In the genomic region with DNA sequence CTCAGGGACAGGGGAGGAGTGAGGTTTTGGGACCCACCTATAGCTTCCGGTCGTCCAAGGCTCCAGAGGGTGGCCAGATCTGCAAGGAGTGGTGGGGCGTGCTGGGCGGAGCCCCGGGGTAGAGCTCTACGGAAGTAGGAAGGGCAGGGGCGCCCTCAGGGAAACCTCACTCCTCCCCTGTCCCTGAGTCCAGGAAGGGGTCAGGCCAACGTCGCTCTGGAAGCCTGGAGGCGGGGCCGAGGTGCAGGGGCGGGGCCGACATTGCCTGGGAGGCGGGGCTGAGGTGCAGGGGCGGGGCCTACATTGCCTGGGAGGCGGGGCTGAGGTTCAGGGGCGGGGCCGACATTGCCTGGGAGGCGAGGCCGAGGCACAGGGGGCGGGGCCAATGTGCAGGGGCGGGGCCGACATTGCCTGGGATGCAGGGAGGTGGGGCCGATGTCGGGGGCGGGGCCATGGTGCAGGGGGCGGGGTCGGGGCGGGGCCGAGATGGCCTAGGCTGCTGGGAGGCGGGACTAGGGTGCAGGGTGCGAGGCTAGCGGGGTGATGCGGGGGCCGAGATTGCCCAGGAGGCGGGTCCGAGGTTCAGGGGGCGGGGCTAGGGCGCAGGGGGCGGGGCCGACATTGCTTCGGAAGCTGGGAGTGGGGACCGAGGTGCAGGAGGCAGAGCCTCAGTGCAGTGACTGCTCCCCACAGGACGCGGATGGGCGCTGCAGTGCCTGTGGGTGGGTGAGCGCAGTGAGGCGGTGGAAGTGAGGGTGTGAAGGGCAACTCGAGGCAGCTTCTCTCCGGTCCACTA, we compare ENCODE assay signal across 9 cellular contexts. TPM values are rescaled to one million over a fixed set of nuclear protein-coding genes. Genes with fewer than 3 reads are reported as not detected.
DNase-seq lines count a peak whose midpoint lies in the region; ATAC-seq and TF ChIP-seq lines count a peak whose summit lies in the region.
"Had no signal": no experiment of that assay in that cellular context is flagged by ENCODE, and none has a peak within 500 bp of the region (broad histone marks: within the 10 kb centered on the region; RNA-seq: fewer than 3 reads in every experiment).

No MANE protein-coding gene starts in this region.

- peak; percentile 73 for ATAC-seq in CD4-positive, alpha-beta T cell (ENCODE audit: poor library complexity)
- ATAC-seq in left lung (peak; percentile 90), HG02852 (IDR thresholded peaks at IDR 0.05; ENCODE audit: unreplicated experiment) (no peak)

- no peak overlapping the region for H3K4me3 Mint-ChIP-seq in CD4-positive, alpha-beta T cell
- no peak overlapping the region for H3K4me3 Mint-ChIP-seq in mesothelial cell of epicardium

- H3K36me3 ChIP-seq in left lung, result no peaks in the 10 kb centered on the region

- H3K4me3 ChIP-seq in cardiac fibroblast (replicated peaks in 1 of 2; ENCODE audit: low read depth in 2 of 2, low read length in 2 of 2) (peak overlapping the region in 1 of 2 donors; percentile 8), left lung (peak overlapping the region in 1 of 2 donors; percentile 38)

- no peaks in the 10 kb centered on the region for H3K9me3 ChIP-seq in CD4-positive, alpha-beta T cell (ENCODE audit: control insufficient read depth, low read length)
- H3K9me3 ChIP-seq in left lung, result no peaks in the 10 kb centered on the region

- H3K4me1 Mint-ChIP-seq in CD4-positive, alpha-beta T cell (ENCODE audit: low read depth), result peaks cover 8% of the 10 kb centered on the region
- H3K4me1 Mint-ChIP-seq in mesothelial cell of epicardium, result peaks cover 3% of the 10 kb centered on the region

- in situ Hi-C loops in KBM-7 (cut with MboI; ENCODE audit: low pct_unique_long_range_greater_than_20kb, low sequenced_read_pairs), result no loop called here

- H3K36me3 Mint-ChIP-seq in CD4-positive, alpha-beta T cell (ENCODE audit: low read depth), result no peaks in the 10 kb centered on the region
- no peaks in the 10 kb centered on the region for H3K36me3 Mint-ChIP-seq in mesothelial cell of epicardium

- no peak overlapping the region for H3K27ac ChIP-seq in CD4-positive, alpha-beta T cell (ENCODE audit: low read depth, low read length)
- peak overlapping the region in 1 of 2 donors; percentile 62 for H3K27ac ChIP-seq in left lung

- H3K4me1 ChIP-seq in left lung, result peaks cover 3 to 26% of the 10 kb centered on the region in 2 donors

- peak; percentile 16 to 70 (median 59) for DNase-seq in CD4-positive, alpha-beta T cell
- DNase-seq in KBM-7 (peak; percentile 95), cardiac fibroblast (ENCODE audit: low read depth in 2 of 2) (peak; percentile 51 to 82), left lung (peak; percentile 87 to 95), mesothelial cell of epicardium (ENCODE audit: low spot score in 2 of 2, unreplicated experiment in 2 of 2) (no peak)
- peak; percentile 19 to 49 (median 38) for DNase-seq in activated CD4-positive, CD25-positive, alpha-beta regulatory T cell (lab: John Stamatoyannopoulos, UW)
- peak; percentile 24 to 50 for DNase-seq in stimulated activated CD8-positive, alpha-beta memory T cell treated with anti-CD3 and anti-CD28 coated beads, Interleukin-2, amount 100 ng/mL, for 1 hour (ENCODE audit: low read depth in 2 of 2)

- POLR2A ChIA-PET in CD4-positive, alpha-beta T cell (lab: Charles Lee), result interaction anchor here (0.8 to 2.0 kb wide), 4 partner anchors 24 to 364 kb away, joined by 3 to 5 read pairs (median 5); a partner anchor contains a TSS

- TF ChIP-seq CTCF in CD4-positive, alpha-beta T cell (IDR thresholded peaks at IDR 0.05), result no peak
- no peak for TF ChIP-seq CTCF in cardiac fibroblast (IDR thresholded peaks at IDR 0.05; ENCODE audit: low read depth, low read length)
- TF ChIP-seq CTCF in left lung (IDR thresholded peaks at IDR 0.05), result no peak
- no peak for TF ChIP-seq CTCF in mesothelial cell of epicardium (IDR thresholded peaks at IDR 0.05; ENCODE audit: unreplicated experiment)

- intact Hi-C loops in CD4-positive, alpha-beta T cell (cut with DNase I, micrococcal nuclease), result no loop called here
- intact Hi-C loops in left lung (cut with DNase I), result no loop called here

- no peaks in the 10 kb centered on the region for H3K9me3 Mint-ChIP-seq in CD4-positive, alpha-beta T cell
- H3K9me3 Mint-ChIP-seq in mesothelial cell of epicardium, result peaks cover 3% of the 10 kb centered on the region

- peaks cover 14% of the 10 kb centered on the region for H3K27me3 ChIP-seq in CD4-positive, alpha-beta T cell (ENCODE audit: control insufficient read depth, insufficient read depth, low read length)
- H3K27me3 ChIP-seq in left lung, result peaks cover 0 to 9% of the 10 kb centered on the region in 2 donors

- no peak overlapping the region for H3K27ac Mint-ChIP-seq in CD4-positive, alpha-beta T cell
- H3K27ac Mint-ChIP-seq in mesothelial cell of epicardium, result no peak overlapping the region

- CTCF ChIA-PET in CD4-positive, alpha-beta T cell (lab: Charles Lee), result interaction anchor here (0.9 kb wide), 1 partner anchor 30 kb away, joined by 3 read pairs; no protein-coding TSS in a partner anchor

- H3K27me3 Mint-ChIP-seq in CD4-positive, alpha-beta T cell, result peaks cover 32% of the 10 kb centered on the region
- peaks cover 13% of the 10 kb centered on the region for H3K27me3 Mint-ChIP-seq in mesothelial cell of epicardium (ENCODE audit: low read depth)

RNA-seq across cellular contexts. Expression of a gene that starts 4.9 kb away (rescaled TPM):
- not detected for total RNA-seq in CD4-positive, alpha-beta T cell
- total RNA-seq in left lung (10 to 100 TPM; 30.2 to 33.0 TPM), mesothelial cell of epicardium (80.5 to 87.1 TPM (median 86.9 TPM) in 3 replicates)

RNA-seq across cellular contexts. Expression of a gene that starts 8.6 kb away (rescaled TPM):
- not detected for total RNA-seq in CD4-positive, alpha-beta T cell
- total RNA-seq in left lung (not detected), mesothelial cell of epicardium (not detected in 3 replicates)
- total RNA-seq: glomerular endothelial cell had no signal

RNA-seq across cellular contexts. Expression of a gene that starts 27.7 kb away (rescaled TPM):
- total RNA-seq in CD4-positive, alpha-beta T cell, result 1 to 10 TPM; 2.2 to 3.4 TPM
- total RNA-seq in left lung, result 100 to 1,000 TPM in 1 of 2 donors, 10 to 100 TPM in 1; 94.8 to 145 TPM
- 64.1 to 65.5 TPM (median 64.6 TPM) in 3 replicates for total RNA-seq in mesothelial cell of epicardium

RNA-seq across cellular contexts. Expression of a gene that starts 40.8 kb away (rescaled TPM):
- 100 to 1,000 TPM; 112 to 119 TPM for total RNA-seq in CD4-positive, alpha-beta T cell
- total RNA-seq in left lung, result 10 to 100 TPM; 24.3 to 34.0 TPM
- total RNA-seq in mesothelial cell of epicardium, result 41.6 to 47.3 TPM (median 47.1 TPM) in 3 replicates

RNA-seq across cellular contexts. Expression of a gene that starts 47.1 kb away (rescaled TPM):
- total RNA-seq in CD4-positive, alpha-beta T cell, result not detected
- total RNA-seq in left lung (10 to 100 TPM; 19.2 to 44.0 TPM), mesothelial cell of epicardium (1.4 to 2.2 TPM (median 1.5 TPM) in 3 replicates)

Comparison
In these comparisons a context has a peak if more than half of its experiments do, and no peak if none do; other contexts are left out.
1. DNase-seq: peak in CD4-positive, alpha-beta T cell (10 of 10), KBM-7 (single experiment), activated CD4-positive, CD25-positive, alpha-beta regulatory T cell (4 of 4), cardiac fibroblast (2 of 2), left lung (2 of 2) and stimulated activated CD8-positive, alpha-beta memory T cell treated with anti-CD3 and anti-CD28 coated beads, Interleukin-2, amount 100 ng/mL, for 1 hour (2 of 2); none in mesothelial cell of epicardium (0 of 2).
2. RNA of a gene that starts 4.9 kb away (total RNA-seq): 80.5 to 87.1 TPM in mesothelial cell of epicardium and 30.2 to 33.0 TPM in left lung; not detected in CD4-positive, alpha-beta T cell; every median in the first group is over 10 times any median in the second.
3. RNA of a gene that starts 27.7 kb away (total RNA-seq): 94.8 to 145 TPM in left lung and 64.1 to 65.5 TPM in mesothelial cell of epicardium; 2.2 to 3.4 TPM in CD4-positive, alpha-beta T cell; every median in the first group is over 10 times any median in the second.